In the genomic region with DNA sequence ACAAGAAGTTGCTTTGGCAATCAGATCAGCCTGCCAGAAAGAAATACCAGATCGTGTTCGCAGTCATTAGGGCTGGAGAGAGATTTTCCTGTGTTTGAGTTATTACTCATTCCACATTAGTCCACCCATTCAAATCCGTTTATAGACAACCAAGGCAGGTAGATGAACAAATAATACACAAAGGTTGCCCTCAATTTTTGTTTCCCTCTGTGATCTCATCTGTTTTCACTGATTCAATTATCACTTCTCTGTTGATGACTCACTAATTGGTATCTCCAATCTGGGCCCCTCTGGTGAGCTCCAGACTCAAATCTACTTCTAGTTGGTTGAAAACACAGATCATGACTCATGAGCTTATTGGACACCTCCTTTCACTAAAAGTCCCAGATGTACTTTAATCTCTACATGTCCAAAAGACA, we compare ENCODE assay signal across 12 cellular contexts. TPM values are rescaled to one million over a fixed set of nuclear protein-coding genes. Genes with fewer than 3 reads are reported as not detected.
A peak's percentile ranks its signal among the peaks of the same experiment; 100 is the strongest.
DNase-seq lines count a peak whose midpoint lies in the region; ATAC-seq and TF ChIP-seq lines count a peak whose summit lies in the region.
"Had no signal": no experiment of that assay in that cellular context is flagged by ENCODE, and none has a peak within 500 bp of the region (broad histone marks: within the 10 kb centered on the region; RNA-seq: fewer than 3 reads in every experiment).

No MANE protein-coding gene starts in this region.

- peaks cover 12% of the 10 kb centered on the region for H3K79me2 ChIP-seq in smooth muscle cell (ENCODE audit: low read depth)

- no peaks in the 10 kb centered on the region for H3K36me3 ChIP-seq in smooth muscle cell (ENCODE audit: low read depth)

- DNase-seq in activated T-cell treated with anti-CD3 and anti-CD28 coated beads, Interleukin-2, amount 50 U/mL, for 4 hours: no peak
- DNase-seq in activated T-cell treated with anti-CD3 and anti-CD28 coated beads, Interleukin-2, amount 50 U/mL, for 1 hour: no peak
- DNase-seq in NCI-H2196 treated with DMSO at 0.1 percent for 48 hours (lab: John Stamatoyannopoulos, UW; ENCODE audit: unreplicated experiment) (peak; percentile 9), dermis blood vessel endothelial cell (peak; percentile 30), smooth muscle cell (lab: John Stamatoyannopoulos, UW; ENCODE audit: unreplicated experiment) (no peak), epidermal melanocyte (ENCODE audit: insufficient read length, low spot score) (no peak)
- DNase-seq: immature natural killer cell, MV-4-11 had no signal

- H3K9me3 Mint-ChIP-seq in activated T-cell treated with anti-CD3 and anti-CD28 coated beads, Interleukin-2, amount 50 U/mL, for 4 hours: peaks cover 4% of the 10 kb centered on the region
- H3K9me3 Mint-ChIP-seq: dendritic cell treated with granulocyte-macrophage colony-stimulating factor and Interleukin-4, amounts not matched to agents 40 ng/mL and 50 ng/mL, for 4 days; immature natural killer cell had no signal

- no peak overlapping the region for H2AFZ ChIP-seq in smooth muscle cell (ENCODE audit: low read depth)

- ATAC-seq in activated T-cell treated with anti-CD3 and anti-CD28 coated beads, Interleukin-2, amount 50 U/mL, for 4 hours: peak; percentile 48 to 80
- ATAC-seq in GM21717 (IDR thresholded peaks at IDR 0.05; ENCODE audit: unreplicated experiment) (no peak), GM21515 (IDR thresholded peaks at IDR 0.05; ENCODE audit: unreplicated experiment) (no peak)

- no peak for TF ChIP-seq CTCF in smooth muscle cell (IDR thresholded peaks at IDR 0.05; ENCODE audit: borderline replicate concordance, insufficient read depth, poor library complexity, severe bottlenecking)

- H3K36me3 Mint-ChIP-seq in activated T-cell treated with anti-CD3 and anti-CD28 coated beads, Interleukin-2, amount 50 U/mL, for 4 hours (ENCODE audit: insufficient read depth): peaks cover 5% of the 10 kb centered on the region
- H3K36me3 Mint-ChIP-seq: immature natural killer cell had no signal

- H3K27me3 Mint-ChIP-seq in activated T-cell treated with anti-CD3 and anti-CD28 coated beads, Interleukin-2, amount 50 U/mL, for 4 hours (ENCODE audit: low read depth): no peaks in the 10 kb centered on the region
- H3K27me3 Mint-ChIP-seq: dendritic cell treated with granulocyte-macrophage colony-stimulating factor and Interleukin-4, amounts not matched to agents 40 ng/mL and 50 ng/mL, for 4 days had no signal

- H3F3A ChIP-seq in smooth muscle cell (ENCODE audit: low read depth): no peaks in the 10 kb centered on the region

- H3K4me1 Mint-ChIP-seq in activated T-cell treated with anti-CD3 and anti-CD28 coated beads, Interleukin-2, amount 50 U/mL, for 4 hours (ENCODE audit: low read depth): peaks cover 32% of the 10 kb centered on the region

- WGBS in smooth muscle cell (ENCODE audit: low lambda C conversion rate): 38% methylated on average over 3 of the region's 3 CpGs

- H3K27ac ChIP-seq in smooth muscle cell (ENCODE audit: low read depth): no peak overlapping the region
- H3K27ac ChIP-seq: C4-2B had no signal

- no peak overlapping the region for H3K9ac ChIP-seq in smooth muscle cell (ENCODE audit: low read depth)

- H3K4me3 Mint-ChIP-seq in activated T-cell treated with anti-CD3 and anti-CD28 coated beads, Interleukin-2, amount 50 U/mL, for 4 hours: no peak overlapping the region
- H3K4me3 Mint-ChIP-seq: dendritic cell treated with granulocyte-macrophage colony-stimulating factor and Interleukin-4, amounts not matched to agents 40 ng/mL and 50 ng/mL, for 4 days; immature natural killer cell had no signal

- H4K20me1 ChIP-seq in smooth muscle cell (ENCODE audit: low read depth): peaks cover 55% of the 10 kb centered on the region

- peak overlapping the region; percentile 15 for H3K4me2 ChIP-seq in smooth muscle cell

- H3K27me3 ChIP-seq in smooth muscle cell (ENCODE audit: low read depth): no peaks in the 10 kb centered on the region

- no peaks in the 10 kb centered on the region for H3K4me1 ChIP-seq in smooth muscle cell (ENCODE audit: low read depth)

- no peaks in the 10 kb centered on the region for H3K9me3 ChIP-seq in smooth muscle cell (replicated peaks; ENCODE audit: low read depth)

- H3K4me3 ChIP-seq in smooth muscle cell: no peak overlapping the region

RNA-seq across cellular contexts. Expression of a gene that starts 54.5 kb away (rescaled TPM):
- 10 to 100 TPM; 12.2 to 16.7 (median 14.6) TPM for total RNA-seq in activated T-cell treated with anti-CD3 and anti-CD28 coated beads, Interleukin-2, amount 50 U/mL, for 4 hours
- 22.1 and 24.2 TPM in 2 replicates for total RNA-seq in dermis blood vessel endothelial cell
- total RNA-seq in smooth muscle cell: 28.6 TPM in 2 replicates
- 9.3 and 9.5 TPM in 2 replicates for polyA plus RNA-seq in smooth muscle cell

Comparison
In these comparisons a context has a peak if more than half of its experiments do, and no peak if none do; other contexts are left out.
1. ATAC-seq: peak in activated T-cell treated with anti-CD3 and anti-CD28 coated beads, Interleukin-2, amount 50 U/mL, for 4 hours (2 of 2); none in GM21717 (single experiment) and GM21515 (single experiment).
2. DNase-seq: peak in NCI-H2196 treated with DMSO at 0.1 percent for 48 hours (single experiment) and dermis blood vessel endothelial cell (single experiment); none in activated T-cell treated with anti-CD3 and anti-CD28 coated beads, Interleukin-2, amount 50 U/mL, for 4 hours (single experiment), activated T-cell treated with anti-CD3 and anti-CD28 coated beads, Interleukin-2, amount 50 U/mL, for 1 hour (single experiment), smooth muscle cell (single experiment) and epidermal melanocyte (single experiment).